Comparison of ENCODE assay signal across 12 cellular contexts in the genomic region with DNA sequence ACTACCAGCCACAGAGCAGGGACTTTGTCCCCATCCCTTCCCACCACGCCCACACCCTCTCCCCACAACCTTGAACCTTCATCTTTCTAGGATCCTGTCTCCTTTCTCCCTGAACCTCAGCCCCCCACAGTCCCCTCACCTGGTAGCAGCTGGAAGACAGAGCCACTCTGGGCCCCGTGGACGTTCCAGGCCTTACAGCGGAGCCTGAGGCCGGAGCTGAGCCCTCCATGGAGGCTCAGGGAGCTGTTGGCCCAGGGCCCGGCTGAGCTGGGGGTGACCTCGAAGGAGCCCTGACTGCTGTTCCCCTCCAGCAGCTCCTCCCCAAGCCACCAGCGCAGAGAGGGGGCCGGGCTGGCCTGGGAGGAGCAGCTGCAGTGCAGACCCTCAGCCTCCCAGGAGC. TPM values are rescaled to one million over a fixed set of nuclear protein-coding genes. Genes with fewer than 3 reads are reported as not detected.
"Had no signal": no experiment of that assay in that cellular context is flagged by ENCODE, and none has a peak within 500 bp of the region (broad histone marks: within the 10 kb centered on the region; RNA-seq: fewer than 3 reads in every experiment).

No MANE protein-coding gene starts in this region.

RNA-seq across cellular contexts. Expression of gene SIGLEC11, which starts 2.8 kb away (rescaled TPM):
- total RNA-seq: activated CD4-positive, alpha-beta T cell treated with anti-CD3 and anti-CD28 coated beads for 36 hours; activated CD4-positive, alpha-beta T cell treated with anti-CD3 and anti-CD28 coated beads, Interleukin-2, amount 10 ng/mL, durations not matched to agents 7 days and 5 days; activated CD8-positive, alpha-beta T cell treated with anti-CD3 and anti-CD28 coated beads, Interleukin-2, amount 10 ng/mL, durations not matched to agents 7 days and 5 days; activated naive CD8-positive, alpha-beta T cell treated with anti-CD3 and anti-CD28 coated beads, Interleukin-2, amount 10 ng/mL, durations not matched to agents 7 days and 5 days; activated T-helper 2 cell treated with anti-CD3 and anti-CD28 coated beads, Interferon-gamma antibody, Interleukin-2, Interleukin-4, amounts not matched to agents 10 μg/mL and 5 μg/mL and 100 μg/mL, durations not matched to agents 14 hours and 24 hours and 36 hours; astrocyte; bronchial epithelial cell; LHCN-M2; NCI-H460; RPMI7951; SJSA1 had no signal
- polyA plus RNA-seq: SK-N-SH had no signal
